Comparison of ENCODE assay signal across 8 cellular contexts in genomic region chr21:25385912-25386474, GRCh38.
DNase-seq lines count a peak whose midpoint lies in the region; ATAC-seq and TF ChIP-seq lines count a peak whose summit lies in the region.

No MANE protein-coding gene starts in this region.

- H3K4me1 ChIP-seq in adipocyte (ENCODE audit: control insufficient read depth, insufficient read depth, low read length) (peaks cover 7% of the 10 kb centered on the region), left ventricle myocardium inferior (no peaks in the 10 kb centered on the region), sigmoid colon (no peaks in the 10 kb centered on the region)

- DNase-seq in DMS153 (lab: John Stamatoyannopoulos, UW) (peak; percentile 37), HFF-Myc (ENCODE audit: extremely low read depth, low read depth) (peak; percentile 52), NCI-H2227 (lab: John Stamatoyannopoulos, UW; ENCODE audit: unreplicated experiment) (peak; percentile 53), adipocyte (ENCODE audit: low read depth) (peak; percentile 80), left ventricle myocardium inferior (no peak), sigmoid colon (no peak)
- no peak for DNase-seq in activated CD8-positive, alpha-beta memory T cell treated with anti-CD3 and anti-CD28 coated beads, Interleukin-2, amount 50 U/mL, for 48 hours

- H3K27me3 ChIP-seq in adipocyte (replicated peaks; ENCODE audit: control insufficient read depth, insufficient read depth, low read length) = no peaks in the 10 kb centered on the region
- H3K27me3 ChIP-seq in left ventricle myocardium inferior (ENCODE audit: low read depth) = peaks cover 11% of the 10 kb centered on the region
- no peaks in the 10 kb centered on the region for H3K27me3 ChIP-seq in sigmoid colon

- WGBS in sigmoid colon, 2 donors = 8 to 15% methylated on average over 8 of the region's 8 CpGs

- TF ChIP-seq EP300 in sigmoid colon (IDR thresholded peaks at IDR 0.05) = no peak

- H3K4me3 ChIP-seq in HFF-Myc (replicated peaks; ENCODE audit: low read depth, low read length) (no peak overlapping the region), adipocyte (ENCODE audit: low read length) (no peak overlapping the region), left ventricle myocardium inferior (no peak overlapping the region), sigmoid colon (no peak overlapping the region)

- H3K27ac ChIP-seq in left ventricle myocardium inferior (replicated peaks) (no peak overlapping the region), sigmoid colon (no peak overlapping the region)

- no peak for ATAC-seq in HG02884 (IDR thresholded peaks at IDR 0.05; ENCODE audit: unreplicated experiment)

- intact Hi-C loops in left ventricle myocardium inferior (cut with micrococcal nuclease) = no loop called here
- intact Hi-C loops in sigmoid colon (cut with DNase I) = loop anchor here (5.0 kb wide), 2 partner anchors 489 to 1534 kb away; no protein-coding TSS in a partner anchor

- no peaks in the 10 kb centered on the region for H3K36me3 ChIP-seq in adipocyte (ENCODE audit: control insufficient read depth, insufficient read depth, low read length, severe bottlenecking)
- H3K36me3 ChIP-seq in left ventricle myocardium inferior = no peaks in the 10 kb centered on the region
- no peaks in the 10 kb centered on the region for H3K36me3 ChIP-seq in sigmoid colon

- TF ChIP-seq POLR2A in sigmoid colon (IDR thresholded peaks at IDR 0.05) = no peak

- peak; percentile 49 for TF ChIP-seq CTCF in HFF-Myc (IDR thresholded peaks at IDR 0.05; ENCODE audit: low read depth, low read length, missing control alignments)
- peak; percentile 89 for TF ChIP-seq CTCF in left ventricle myocardium inferior (IDR thresholded peaks at IDR 0.05; ENCODE audit: borderline replicate concordance)
- peak; percentile 3 to 79 (median 48) for TF ChIP-seq CTCF in sigmoid colon (IDR thresholded peaks at IDR 0.05)

- H3K9me3 ChIP-seq in adipocyte (ENCODE audit: control insufficient read depth, low read length) (no peaks in the 10 kb centered on the region), left ventricle myocardium inferior (replicated peaks) (no peaks in the 10 kb centered on the region), sigmoid colon (no peaks in the 10 kb centered on the region)

- H3K9ac ChIP-seq in adipocyte (ENCODE audit: low read length) = no peak overlapping the region

Comparison
In these comparisons a context has a peak if more than half of its experiments do, and no peak if none do; other contexts are left out.
1. DNase-seq: peak in DMS153 (single experiment), HFF-Myc (single experiment), NCI-H2227 (single experiment) and adipocyte (single experiment); none in left ventricle myocardium inferior (single experiment), sigmoid colon (single experiment) and activated CD8-positive, alpha-beta memory T cell treated with anti-CD3 and anti-CD28 coated beads, Interleukin-2, amount 50 U/mL, for 48 hours (single experiment).
2. Peak in every context shown above with its lines, with median percentiles within 50 percentile points of each other: CTCF ChIP-seq.